ENCODE assay signal across 21 cellular contexts in genomic region chr6:87716928-87717655, GRCh38. TPM values are rescaled to one million over a fixed set of nuclear protein-coding genes. Genes with fewer than 3 reads are reported as not detected.
A peak's percentile ranks its signal among the peaks of the same experiment; 100 is the strongest.
DNase-seq lines count a peak whose midpoint lies in the region; ATAC-seq, FAIRE-seq and TF ChIP-seq lines count a peak whose summit lies in the region.
"Had no signal": no experiment of that assay in that cellular context is flagged by ENCODE, and none has a peak within 500 bp of the region (broad histone marks: within the 10 kb centered on the region; RNA-seq: fewer than 3 reads in every experiment).

No MANE protein-coding gene starts in this region.

- no peak overlapping the region for H3K4me3 ChIP-seq in NB4 (ENCODE audit: low read depth, low read length)
- peak overlapping the region; percentile 26 to 31 for H3K4me3 ChIP-seq in neutrophil (ENCODE audit: low read depth in 1 of 2, low read length in 1 of 2)
- H3K4me3 ChIP-seq: breast epithelium, dorsolateral prefrontal cortex, gastroesophageal sphincter, skin epidermis had no signal

- ATAC-seq in HG03039 (IDR thresholded peaks at IDR 0.05; ENCODE audit: unreplicated experiment), result no peak
- ATAC-seq: activated T-helper 17 cell treated with anti-CD3 and anti-CD28 coated beads, Interleukin-2, amount 50 U/mL, for 72 hours; gastroesophageal sphincter; naive thymus-derived CD4-positive, alpha-beta T cell; PC-3 had no signal

- H3K27ac ChIP-seq in neutrophil, result peak overlapping the region; percentile 92
- H3K27ac ChIP-seq: gastroesophageal sphincter had no signal

- TF ChIP-seq CTCF in NB4 (IDR thresholded peaks at IDR 0.05; ENCODE audit: low read depth, low read length) (no peak), neutrophil (IDR thresholded peaks at IDR 0.05) (no peak)

- H3K36me3 ChIP-seq in neutrophil, result no peaks in the 10 kb centered on the region
- H3K36me3 ChIP-seq: breast epithelium, gastroesophageal sphincter had no signal

- H3K4me1 ChIP-seq in neutrophil (ENCODE audit: control insufficient read depth in 1 of 2, insufficient read depth in 1 of 2, low read depth in 1 of 2, low read length in 1 of 2), result peaks cover 63 to 70% of the 10 kb centered on the region in 2 experiments
- H3K4me1 ChIP-seq: gastroesophageal sphincter had no signal

- peak; percentile 44 for DNase-seq in ELF-1 (ENCODE audit: low read depth, low spot score)
- DNase-seq in NB4 (ENCODE audit: low read depth), result peak; percentile 38
- DNase-seq in frontal cortex (ENCODE audit: low spot score in 2 of 2), result no peak
- no peak for DNase-seq in inferior parietal cortex (ENCODE audit: extremely low spot score)
- no peak for DNase-seq in GM19238 (ENCODE audit: insufficient read length, low spot score)
- no peak for DNase-seq in GM19239 (ENCODE audit: insufficient read length, low spot score)
- DNase-seq: activated CD4-positive, alpha-beta T cell treated with anti-CD3 and anti-CD28 coated beads for 1 hour; activated naive CD8-positive, alpha-beta T cell treated with anti-CD3 and anti-CD28 coated beads, Interleukin-2, amount 10 ng/mL, durations not matched to agents 7 days and 5 days; dorsolateral prefrontal cortex; naive thymus-derived CD4-positive, alpha-beta T cell; NCI-H1694; PC-3; stimulated activated CD4-positive, alpha-beta T cell treated with anti-CD3 and anti-CD28 coated beads, Interleukin-4, amount 100 ng/mL, for 4 hours; substantia nigra had no signal

- H3K27me3 ChIP-seq in neutrophil, result no peaks in the 10 kb centered on the region
- H3K27me3 ChIP-seq: breast epithelium, dorsolateral prefrontal cortex, gastroesophageal sphincter had no signal

- FAIRE-seq in frontal cortex (lab: Jason Lieb, UNC) (peak; percentile 8), GM19239 (lab: Jason Lieb, UNC) (no peak)
- FAIRE-seq: GM12891 had no signal

- H3K9me3 ChIP-seq in neutrophil, result no peaks in the 10 kb centered on the region
- H3K9me3 ChIP-seq: breast epithelium, gastroesophageal sphincter had no signal

- no peak for TF ChIP-seq POLR2A in NB4 (IDR thresholded peaks at IDR 0.05; ENCODE audit: extremely low read depth, insufficient read length)

RNA-seq across cellular contexts. Expression of gene AKIRIN2, which starts 15.1 kb away (rescaled TPM):
- total RNA-seq in frontal cortex, result 57.1 TPM

Comparison
In these comparisons a context has a peak if more than half of its experiments do, and no peak if none do; other contexts are left out.
1. DNase-seq: peak in ELF-1 (single experiment) and NB4 (single experiment); none in frontal cortex (0 of 2), inferior parietal cortex (single experiment), GM19238 (single experiment) and GM19239 (single experiment).